ENCODE assay signal across 2 cellular contexts in genomic region chr15:101324513-101325177, GRCh38.
TF ChIP-seq lines count a peak whose summit lies in the region.

No MANE protein-coding gene starts in this region.

TF ChIP-seq in H1, 55 proteins besides CTCF, POLR2A, EP300 and RAD21 (continued from another document):
- TF ChIP-seq USF2 (IDR thresholded peaks at IDR 0.05; ENCODE audit: low read length) (no peak), MAX (IDR thresholded peaks at IDR 0.05) (no peak), CHD7 (IDR thresholded peaks at IDR 0.05; ENCODE audit: insufficient replicate concordance, low read length) (no peak), BACH1 (IDR thresholded peaks at IDR 0.05; ENCODE audit: low read length) (no peak), POU5F1 (IDR thresholded peaks at IDR 0.05; ENCODE audit: low read depth, low read length) (no peak), CTBP2 (IDR thresholded peaks at IDR 0.05; ENCODE audit: borderline replicate concordance, insufficient read depth, insufficient read length, low read length) (no peak), E2F6 (IDR thresholded peaks at IDR 0.05) (no peak)

TF ChIP-seq in liver, 16 proteins besides CTCF, POLR2A, EP300 and RAD21 (continued from another document):
- TF ChIP-seq HNF4G (IDR thresholded peaks at IDR 0.05) = peak; percentile 65
- TF ChIP-seq FOXA1 (IDR thresholded peaks at IDR 0.05) = no peak
- peak; percentile 36 for TF ChIP-seq ATF3 (IDR thresholded peaks at IDR 0.05)
- peak in 1 of 2 donors; percentile 21 for TF ChIP-seq JUND (IDR thresholded peaks at IDR 0.05)
- peak in 1 of 2 donors; percentile 47 for TF ChIP-seq EGR1 (IDR thresholded peaks at IDR 0.05; ENCODE audit: low read depth in 2 of 2)
- TF ChIP-seq HNF4A (conservative IDR thresholded peaks at IDR 0.05) = peak; percentile 76 to 77
- no peak for TF ChIP-seq SP1 (IDR thresholded peaks at IDR 0.05)
